In the genomic region with DNA sequence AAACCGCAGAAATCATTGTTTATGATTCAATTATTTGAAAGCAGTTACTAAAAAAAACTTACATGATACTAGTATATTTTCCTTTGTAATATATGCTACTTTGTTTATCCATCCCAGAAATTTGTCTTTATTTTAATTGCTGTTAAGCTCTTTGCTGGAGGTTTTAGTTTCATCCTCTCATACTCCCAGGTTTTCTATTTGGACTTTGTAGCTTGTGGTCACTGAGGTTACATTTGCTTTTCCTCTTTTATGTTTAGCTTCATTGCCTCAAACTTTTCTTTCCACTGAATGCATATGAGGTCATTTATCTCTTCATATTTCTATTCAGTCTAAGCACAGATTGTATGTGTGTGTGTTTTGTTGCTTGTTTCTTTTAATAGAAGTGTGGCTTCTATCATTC, we compare ENCODE assay signal across 1 cellular context.
TF ChIP-seq lines count a peak whose summit lies in the region.

No MANE protein-coding gene starts in this region.

TF ChIP-seq in HepG2, 621 proteins besides CTCF, POLR2A, EP300 and RAD21 (continued from another document):
- TF ChIP-seq, protein P1, sequence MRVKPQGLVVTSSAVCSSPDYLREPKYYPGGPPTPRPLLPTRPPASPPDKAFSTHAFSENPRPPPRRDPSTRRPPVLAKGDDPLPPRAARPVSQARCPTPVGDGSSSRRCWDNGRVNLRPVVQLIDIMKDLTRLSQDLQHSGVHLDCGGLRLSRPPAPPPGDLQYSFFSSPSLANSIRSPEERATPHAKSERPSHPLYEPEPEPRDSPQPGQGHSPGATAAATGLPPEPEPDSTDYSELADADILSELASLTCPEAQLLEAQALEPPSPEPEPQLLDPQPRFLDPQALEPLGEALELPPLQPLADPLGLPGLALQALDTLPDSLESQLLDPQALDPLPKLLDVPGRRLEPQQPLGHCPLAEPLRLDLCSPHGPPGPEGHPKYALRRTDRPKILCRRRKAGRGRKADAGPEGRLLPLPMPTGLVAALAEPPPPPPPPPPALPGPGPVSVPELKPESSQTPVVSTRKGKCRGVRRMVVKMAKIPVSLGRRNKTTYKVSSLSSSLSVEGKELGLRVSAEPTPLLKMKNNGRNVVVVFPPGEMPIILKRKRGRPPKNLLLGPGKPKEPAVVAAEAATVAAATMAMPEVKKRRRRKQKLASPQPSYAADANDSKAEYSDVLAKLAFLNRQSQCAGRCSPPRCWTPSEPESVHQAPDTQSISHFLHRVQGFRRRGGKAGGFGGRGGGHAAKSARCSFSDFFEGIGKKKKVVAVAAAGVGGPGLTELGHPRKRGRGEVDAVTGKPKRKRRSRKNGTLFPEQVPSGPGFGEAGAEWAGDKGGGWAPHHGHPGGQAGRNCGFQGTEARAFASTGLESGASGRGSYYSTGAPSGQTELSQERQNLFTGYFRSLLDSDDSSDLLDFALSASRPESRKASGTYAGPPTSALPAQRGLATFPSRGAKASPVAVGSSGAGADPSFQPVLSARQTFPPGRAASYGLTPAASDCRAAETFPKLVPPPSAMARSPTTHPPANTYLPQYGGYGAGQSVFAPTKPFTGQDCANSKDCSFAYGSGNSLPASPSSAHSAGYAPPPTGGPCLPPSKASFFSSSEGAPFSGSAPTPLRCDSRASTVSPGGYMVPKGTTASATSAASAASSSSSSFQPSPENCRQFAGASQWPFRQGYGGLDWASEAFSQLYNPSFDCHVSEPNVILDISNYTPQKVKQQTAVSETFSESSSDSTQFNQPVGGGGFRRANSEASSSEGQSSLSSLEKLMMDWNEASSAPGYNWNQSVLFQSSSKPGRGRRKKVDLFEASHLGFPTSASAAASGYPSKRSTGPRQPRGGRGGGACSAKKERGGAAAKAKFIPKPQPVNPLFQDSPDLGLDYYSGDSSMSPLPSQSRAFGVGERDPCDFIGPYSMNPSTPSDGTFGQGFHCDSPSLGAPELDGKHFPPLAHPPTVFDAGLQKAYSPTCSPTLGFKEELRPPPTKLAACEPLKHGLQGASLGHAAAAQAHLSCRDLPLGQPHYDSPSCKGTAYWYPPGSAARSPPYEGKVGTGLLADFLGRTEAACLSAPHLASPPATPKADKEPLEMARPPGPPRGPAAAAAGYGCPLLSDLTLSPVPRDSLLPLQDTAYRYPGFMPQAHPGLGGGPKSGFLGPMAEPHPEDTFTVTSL (CRISPR knock-in tag; IDR thresholded peaks at IDR 0.05; ENCODE audit: borderline replicate concordance): peak; percentile 16; the same call in 1 of the 2 replicates
- TF ChIP-seq, protein P2, sequence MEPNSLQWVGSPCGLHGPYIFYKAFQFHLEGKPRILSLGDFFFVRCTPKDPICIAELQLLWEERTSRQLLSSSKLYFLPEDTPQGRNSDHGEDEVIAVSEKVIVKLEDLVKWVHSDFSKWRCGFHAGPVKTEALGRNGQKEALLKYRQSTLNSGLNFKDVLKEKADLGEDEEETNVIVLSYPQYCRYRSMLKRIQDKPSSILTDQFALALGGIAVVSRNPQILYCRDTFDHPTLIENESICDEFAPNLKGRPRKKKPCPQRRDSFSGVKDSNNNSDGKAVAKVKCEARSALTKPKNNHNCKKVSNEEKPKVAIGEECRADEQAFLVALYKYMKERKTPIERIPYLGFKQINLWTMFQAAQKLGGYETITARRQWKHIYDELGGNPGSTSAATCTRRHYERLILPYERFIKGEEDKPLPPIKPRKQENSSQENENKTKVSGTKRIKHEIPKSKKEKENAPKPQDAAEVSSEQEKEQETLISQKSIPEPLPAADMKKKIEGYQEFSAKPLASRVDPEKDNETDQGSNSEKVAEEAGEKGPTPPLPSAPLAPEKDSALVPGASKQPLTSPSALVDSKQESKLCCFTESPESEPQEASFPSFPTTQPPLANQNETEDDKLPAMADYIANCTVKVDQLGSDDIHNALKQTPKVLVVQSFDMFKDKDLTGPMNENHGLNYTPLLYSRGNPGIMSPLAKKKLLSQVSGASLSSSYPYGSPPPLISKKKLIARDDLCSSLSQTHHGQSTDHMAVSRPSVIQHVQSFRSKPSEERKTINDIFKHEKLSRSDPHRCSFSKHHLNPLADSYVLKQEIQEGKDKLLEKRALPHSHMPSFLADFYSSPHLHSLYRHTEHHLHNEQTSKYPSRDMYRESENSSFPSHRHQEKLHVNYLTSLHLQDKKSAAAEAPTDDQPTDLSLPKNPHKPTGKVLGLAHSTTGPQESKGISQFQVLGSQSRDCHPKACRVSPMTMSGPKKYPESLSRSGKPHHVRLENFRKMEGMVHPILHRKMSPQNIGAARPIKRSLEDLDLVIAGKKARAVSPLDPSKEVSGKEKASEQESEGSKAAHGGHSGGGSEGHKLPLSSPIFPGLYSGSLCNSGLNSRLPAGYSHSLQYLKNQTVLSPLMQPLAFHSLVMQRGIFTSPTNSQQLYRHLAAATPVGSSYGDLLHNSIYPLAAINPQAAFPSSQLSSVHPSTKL (CRISPR knock-in tag; IDR thresholded peaks at IDR 0.05): peak; percentile 62
- TF ChIP-seq, protein P3, sequence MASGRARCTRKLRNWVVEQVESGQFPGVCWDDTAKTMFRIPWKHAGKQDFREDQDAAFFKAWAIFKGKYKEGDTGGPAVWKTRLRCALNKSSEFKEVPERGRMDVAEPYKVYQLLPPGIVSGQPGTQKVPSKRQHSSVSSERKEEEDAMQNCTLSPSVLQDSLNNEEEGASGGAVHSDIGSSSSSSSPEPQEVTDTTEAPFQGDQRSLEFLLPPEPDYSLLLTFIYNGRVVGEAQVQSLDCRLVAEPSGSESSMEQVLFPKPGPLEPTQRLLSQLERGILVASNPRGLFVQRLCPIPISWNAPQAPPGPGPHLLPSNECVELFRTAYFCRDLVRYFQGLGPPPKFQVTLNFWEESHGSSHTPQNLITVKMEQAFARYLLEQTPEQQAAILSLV (CRISPR knock-in tag; IDR thresholded peaks at IDR 0.05; ENCODE audit: borderline replicate concordance): no peak
- TF ChIP-seq ZNF260 (CRISPR knock-in tag; IDR thresholded peaks at IDR 0.05; ENCODE audit: borderline replicate concordance, low read depth) (no peak), NCOA2 (CRISPR knock-in tag; IDR thresholded peaks at IDR 0.05) (0 out of 2 replicates have a peak, but pooled peaks have one; percentile 28), SSRP1 (CRISPR knock-in tag; IDR thresholded peaks at IDR 0.05) (no peak), CBFB (CRISPR knock-in tag; IDR thresholded peaks at IDR 0.05) (0 out of 2 replicates have a peak, but pooled peaks have one; percentile 61), ZNF7 (CRISPR knock-in tag; IDR thresholded peaks at IDR 0.05) (peak; percentile 80; the same call in 1 of the 2 replicates), GATAD2A (CRISPR knock-in tag; IDR thresholded peaks at IDR 0.05) (peak; percentile 57), HNF4A (CRISPR knock-in tag; IDR thresholded peaks at IDR 0.05) (peak; percentile 68), HNF4G (IDR thresholded peaks at IDR 0.05; ENCODE audit: borderline replicate concordance, low read depth, low read length) (peak; percentile 54; the same call in 1 of the 2 replicates), HNF4G (CRISPR knock-in tag; IDR thresholded peaks at IDR 0.05; ENCODE audit: borderline replicate concordance, low read depth) (no peak), CHCHD3 (CRISPR knock-in tag; IDR thresholded peaks at IDR 0.05) (no peak), EHMT2 (IDR thresholded peaks at IDR 0.05; ENCODE audit: borderline replicate concordance, low read depth, low read length) (0 out of 2 replicates have a peak, but pooled peaks have one; percentile 40), ATF1 (CRISPR knock-in tag; IDR thresholded peaks at IDR 0.05) (no peak), GFI1 (CRISPR knock-in tag; IDR thresholded peaks at IDR 0.05; ENCODE audit: borderline replicate concordance) (peak; percentile 70; the same call in 1 of the 2 replicates), ZNF446 (CRISPR knock-in tag; IDR thresholded peaks at IDR 0.05) (no peak), SOX5 (CRISPR knock-in tag; IDR thresholded peaks at IDR 0.05; ENCODE audit: borderline replicate concordance) (peak; percentile 70; the same call in 1 of the 2 replicates), ZNF614 (CRISPR knock-in tag; IDR thresholded peaks at IDR 0.05; ENCODE audit: borderline replicate concordance) (no peak), KLF11 (CRISPR knock-in tag; IDR thresholded peaks at IDR 0.05) (no peak), SAP130 (CRISPR knock-in tag; IDR thresholded peaks at IDR 0.05; ENCODE audit: low read depth) (peak; percentile 30; the same call in 1 of the 2 replicates), TBX3 (IDR thresholded peaks at IDR 0.05; ENCODE audit: borderline replicate concordance) (no peak), SOX13 (IDR thresholded peaks at IDR 0.05) (no peak), SOX13 (CRISPR knock-in tag; conservative IDR thresholded peaks at IDR 0.05 in 1 of 2, IDR thresholded peaks at IDR 0.05 in 1 of 2) (peak in 1 of 2 experiments; percentile 70; a peak in 2 of 4 replicates), CEBPG (CRISPR knock-in tag; IDR thresholded peaks at IDR 0.05) (no peak), CENPT (CRISPR knock-in tag; IDR thresholded peaks at IDR 0.05; ENCODE audit: low read depth) (no peak), NR2F6 (IDR thresholded peaks at IDR 0.05) (no peak; the same call in 1 of the 2 replicates), NR2F6 (CRISPR knock-in tag; IDR thresholded peaks at IDR 0.05) (peak; percentile 39; the same call in 1 of the 2 replicates), KDM4B (CRISPR knock-in tag; IDR thresholded peaks at IDR 0.05) (no peak), HMG20A (CRISPR knock-in tag; IDR thresholded peaks at IDR 0.05; ENCODE audit: borderline replicate concordance) (peak; percentile 85), FOXA3 (CRISPR knock-in tag; IDR thresholded peaks at IDR 0.05) (0 out of 2 replicates have a peak, but pooled peaks have one; percentile 11)
- TF ChIP-seq, protein P4, sequence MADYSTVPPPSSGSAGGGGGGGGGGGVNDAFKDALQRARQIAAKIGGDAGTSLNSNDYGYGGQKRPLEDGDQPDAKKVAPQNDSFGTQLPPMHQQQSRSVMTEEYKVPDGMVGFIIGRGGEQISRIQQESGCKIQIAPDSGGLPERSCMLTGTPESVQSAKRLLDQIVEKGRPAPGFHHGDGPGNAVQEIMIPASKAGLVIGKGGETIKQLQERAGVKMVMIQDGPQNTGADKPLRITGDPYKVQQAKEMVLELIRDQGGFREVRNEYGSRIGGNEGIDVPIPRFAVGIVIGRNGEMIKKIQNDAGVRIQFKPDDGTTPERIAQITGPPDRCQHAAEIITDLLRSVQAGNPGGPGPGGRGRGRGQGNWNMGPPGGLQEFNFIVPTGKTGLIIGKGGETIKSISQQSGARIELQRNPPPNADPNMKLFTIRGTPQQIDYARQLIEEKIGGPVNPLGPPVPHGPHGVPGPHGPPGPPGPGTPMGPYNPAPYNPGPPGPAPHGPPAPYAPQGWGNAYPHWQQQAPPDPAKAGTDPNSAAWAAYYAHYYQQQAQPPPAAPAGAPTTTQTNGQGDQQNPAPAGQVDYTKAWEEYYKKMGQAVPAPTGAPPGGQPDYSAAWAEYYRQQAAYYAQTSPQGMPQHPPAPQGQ (CRISPR knock-in tag; IDR thresholded peaks at IDR 0.05; ENCODE audit: borderline replicate concordance): no peak
- TF ChIP-seq, protein P5, sequence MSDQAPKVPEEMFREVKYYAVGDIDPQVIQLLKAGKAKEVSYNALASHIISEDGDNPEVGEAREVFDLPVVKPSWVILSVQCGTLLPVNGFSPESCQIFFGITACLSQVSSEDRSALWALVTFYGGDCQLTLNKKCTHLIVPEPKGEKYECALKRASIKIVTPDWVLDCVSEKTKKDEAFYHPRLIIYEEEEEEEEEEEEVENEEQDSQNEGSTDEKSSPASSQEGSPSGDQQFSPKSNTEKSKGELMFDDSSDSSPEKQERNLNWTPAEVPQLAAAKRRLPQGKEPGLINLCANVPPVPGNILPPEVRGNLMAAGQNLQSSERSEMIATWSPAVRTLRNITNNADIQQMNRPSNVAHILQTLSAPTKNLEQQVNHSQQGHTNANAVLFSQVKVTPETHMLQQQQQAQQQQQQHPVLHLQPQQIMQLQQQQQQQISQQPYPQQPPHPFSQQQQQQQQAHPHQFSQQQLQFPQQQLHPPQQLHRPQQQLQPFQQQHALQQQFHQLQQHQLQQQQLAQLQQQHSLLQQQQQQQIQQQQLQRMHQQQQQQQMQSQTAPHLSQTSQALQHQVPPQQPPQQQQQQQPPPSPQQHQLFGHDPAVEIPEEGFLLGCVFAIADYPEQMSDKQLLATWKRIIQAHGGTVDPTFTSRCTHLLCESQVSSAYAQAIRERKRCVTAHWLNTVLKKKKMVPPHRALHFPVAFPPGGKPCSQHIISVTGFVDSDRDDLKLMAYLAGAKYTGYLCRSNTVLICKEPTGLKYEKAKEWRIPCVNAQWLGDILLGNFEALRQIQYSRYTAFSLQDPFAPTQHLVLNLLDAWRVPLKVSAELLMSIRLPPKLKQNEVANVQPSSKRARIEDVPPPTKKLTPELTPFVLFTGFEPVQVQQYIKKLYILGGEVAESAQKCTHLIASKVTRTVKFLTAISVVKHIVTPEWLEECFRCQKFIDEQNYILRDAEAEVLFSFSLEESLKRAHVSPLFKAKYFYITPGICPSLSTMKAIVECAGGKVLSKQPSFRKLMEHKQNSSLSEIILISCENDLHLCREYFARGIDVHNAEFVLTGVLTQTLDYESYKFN (CRISPR knock-in tag; conservative IDR thresholded peaks at IDR 0.05): peak; percentile 25; the same call in 1 of the 2 replicates
- TF ChIP-seq, protein P6, sequence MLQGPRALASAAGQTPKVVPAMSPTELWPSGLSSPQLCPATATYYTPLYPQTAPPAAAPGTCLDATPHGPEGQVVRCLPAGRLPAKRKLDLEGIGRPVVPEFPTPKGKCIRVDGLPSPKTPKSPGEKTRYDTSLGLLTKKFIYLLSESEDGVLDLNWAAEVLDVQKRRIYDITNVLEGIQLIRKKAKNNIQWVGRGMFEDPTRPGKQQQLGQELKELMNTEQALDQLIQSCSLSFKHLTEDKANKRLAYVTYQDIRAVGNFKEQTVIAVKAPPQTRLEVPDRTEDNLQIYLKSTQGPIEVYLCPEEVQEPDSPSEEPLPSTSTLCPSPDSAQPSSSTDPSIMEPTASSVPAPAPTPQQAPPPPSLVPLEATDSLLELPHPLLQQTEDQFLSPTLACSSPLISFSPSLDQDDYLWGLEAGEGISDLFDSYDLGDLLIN (CRISPR knock-in tag; IDR thresholded peaks at IDR 0.05; ENCODE audit: borderline replicate concordance): no peak
TF ChIP-seq in HepG2: peak in this region for 19.
